11 cellular contexts compared by ENCODE assay signal in genomic region chr20:37758332-37758731, GRCh38.
DNase-seq lines count a peak whose midpoint lies in the region; ATAC-seq and TF ChIP-seq lines count a peak whose summit lies in the region.
"Had no signal": no experiment of that assay in that cellular context is flagged by ENCODE, and none has a peak within 500 bp of the region (broad histone marks: within the 10 kb centered on the region; RNA-seq: fewer than 3 reads in every experiment).

No MANE protein-coding gene starts in this region.

- no peak overlapping the region for H3K27ac ChIP-seq in right lobe of liver
- H3K27ac ChIP-seq in adrenal gland: no peak overlapping the region

- TF ChIP-seq CTCF in chondrocyte (IDR thresholded peaks at IDR 0.05) (peak; percentile 17), right lobe of liver (IDR thresholded peaks at IDR 0.05) (peak in 1 of 4 donors; percentile 9), adrenal gland (IDR thresholded peaks at IDR 0.05) (no peak)

- no peaks in the 10 kb centered on the region for H3K9me3 Mint-ChIP-seq in chondrocyte (ENCODE audit: low read depth)

- H3K4me1 ChIP-seq in right lobe of liver (peaks cover 0 to 17% (median 7%) of the 10 kb centered on the region in 4 donors), adrenal gland (replicated peaks in 1 of 2) (no peaks in the 10 kb centered on the region)

- WGBS in right lobe of liver (ENCODE audit: insufficient coverage, low coverage, low lambda C conversion rate, missing lambda C conversion rate): no CpG with 5 or more reads among the region's 5 CpGs
- WGBS in adrenal gland, 4 donors: 93 to 100% (median 96%) methylated on average over 5 of the region's 5 CpGs

- no peaks in the 10 kb centered on the region for H3K27me3 Mint-ChIP-seq in chondrocyte (ENCODE audit: low read depth)

- peaks cover 21% of the 10 kb centered on the region for H3K36me3 Mint-ChIP-seq in chondrocyte (ENCODE audit: low read depth)

- ATAC-seq in right lobe of liver: peak; percentile 20 to 50 (median 28)

- H3K9me3 ChIP-seq in right lobe of liver (no peaks in the 10 kb centered on the region), adrenal gland (replicated peaks in 1 of 3) (no peaks in the 10 kb centered on the region)

- intact Hi-C loops in right lobe of liver (cut with DNase I) (no loop called here), head of caudate nucleus (cut with DNase I) (no loop called here), adrenal gland (cut with DNase I) (no loop called here)

- H3K27me3 ChIP-seq in right lobe of liver: no peaks in the 10 kb centered on the region
- H3K27me3 ChIP-seq in adrenal gland: no peaks in the 10 kb centered on the region

- no peak overlapping the region for H3K4me3 ChIP-seq in right lobe of liver
- no peak overlapping the region for H3K4me3 ChIP-seq in adrenal gland

- DNase-seq in DMS53 (lab: John Stamatoyannopoulos, UW): peak; percentile 36
- DNase-seq in DMS53 treated with DMSO at 0.1 percent for 48 hours (lab: John Stamatoyannopoulos, UW; ENCODE audit: unreplicated experiment): no peak
- peak; percentile 32 for DNase-seq in HuH-7 (ENCODE audit: low spot score)
- no peak for DNase-seq in chondrocyte (ENCODE audit: low spot score)
- peak in 1 of 3 donors; percentile 50 for DNase-seq in right lobe of liver
- DNase-seq in activated CD4-positive, CD25-positive, alpha-beta regulatory T cell treated with anti-CD3 and anti-CD28 coated beads, Interleukin-2, amount 50 U/mL, for 72 hours: no peak
- DNase-seq in head of caudate nucleus: no peak
- no peak for DNase-seq in adrenal gland
- DNase-seq: activated CD4-positive, alpha-beta T cell treated with anti-CD3 and anti-CD28 coated beads, Interleukin-2, amount 50 U/mL, for 1 hour; amniotic stem cell; stimulated activated naive CD4-positive, alpha-beta T cell had no signal

- H3K4me1 Mint-ChIP-seq in chondrocyte (ENCODE audit: low read depth): peaks cover 29% of the 10 kb centered on the region

- no peak overlapping the region for H3K4me3 Mint-ChIP-seq in chondrocyte (ENCODE audit: unreplicated experiment)

- H3K36me3 ChIP-seq in right lobe of liver: peaks cover 0 to 9% (median 2%) of the 10 kb centered on the region in 4 donors
- peaks cover 0 to 11% of the 10 kb centered on the region in 2 donors for H3K36me3 ChIP-seq in adrenal gland (replicated peaks in 1 of 2)

- TF ChIP-seq POLR2A in right lobe of liver (IDR thresholded peaks at IDR 0.05) (no peak), adrenal gland (IDR thresholded peaks at IDR 0.05) (no peak)

- no peak overlapping the region for H3K27ac Mint-ChIP-seq in chondrocyte (ENCODE audit: unreplicated experiment)

Comparison
In these comparisons a context has a peak if more than half of its experiments do, and no peak if none do; other contexts are left out.
1. DNase-seq: peak in DMS53 (single experiment) and HuH-7 (single experiment); none in DMS53 treated with DMSO at 0.1 percent for 48 hours (single experiment), chondrocyte (single experiment), activated CD4-positive, CD25-positive, alpha-beta regulatory T cell treated with anti-CD3 and anti-CD28 coated beads, Interleukin-2, amount 50 U/mL, for 72 hours (single experiment), head of caudate nucleus (0 of 42) and adrenal gland (0 of 7).